ENCODE assay signal across 21 cellular contexts in the genomic region with DNA sequence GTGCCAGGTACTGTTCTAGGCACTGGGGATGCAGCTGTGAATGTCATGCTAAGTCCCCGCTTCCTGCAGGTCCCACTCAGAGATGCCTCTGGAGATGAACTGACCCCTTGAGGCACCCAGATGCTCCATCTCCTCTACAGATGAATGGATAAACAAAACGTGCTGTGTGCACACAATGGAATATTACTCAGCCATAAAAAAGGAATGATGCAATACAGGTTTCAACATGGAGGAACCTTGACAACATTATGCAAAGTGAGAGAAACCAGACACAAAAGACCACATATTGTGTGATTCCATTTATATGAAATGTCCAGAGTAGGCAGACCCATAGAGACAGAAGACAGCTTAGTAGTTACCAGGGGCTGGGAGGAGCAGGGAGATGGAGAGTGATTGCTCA.
"Had no signal": no experiment of that assay in that cellular context is flagged by ENCODE, and none has a peak within 500 bp of the region (broad histone marks: within the 10 kb centered on the region; RNA-seq: fewer than 3 reads in every experiment).

No MANE protein-coding gene starts in this region.

- H3K4me2 ChIP-seq: SK-N-SH had no signal

- H3K27me3 ChIP-seq: MG63 had no signal

- H3K27ac ChIP-seq: RWPE1 had no signal

- H3K36me3 ChIP-seq: MG63 had no signal

- H3K9me2 ChIP-seq: SK-N-SH had no signal

- H3K9ac ChIP-seq: SK-N-SH had no signal

- H3K9me3 ChIP-seq: MG63, SK-N-SH had no signal

- H3K4me3 ChIP-seq: MG63 had no signal

- DNase-seq: Karpas-422, KG1, MG63, NCI-H1092, NCI-H1105 treated with DMSO at 0.1 percent for 48 hours, NCI-H1417 treated with DMSO at 0.1 percent for 48 hours, NCI-H146, NCI-H1694 treated with DMSO at 0.1 percent for 48 hours, NCI-H2029, NCI-H2081 treated with DMSO at 0.1 percent for 48 hours, NCI-H2171, NCI-H226, NCI-H446, NCI-H510A, NCI-H524 treated with DMSO at 0.1 percent for 48 hours, NCI-H69, NCI-H774, SHP77, SK-N-SH, SW 1271 had no signal
